Comparison of ENCODE assay signal across 20 cellular contexts in genomic region chr17:31627960-31628359, GRCh38.
DNase-seq lines count a peak whose midpoint lies in the region; ATAC-seq, FAIRE-seq and TF ChIP-seq lines count a peak whose summit lies in the region.
"Had no signal": no experiment of that assay in that cellular context is flagged by ENCODE, and none has a peak within 500 bp of the region (broad histone marks: within the 10 kb centered on the region; RNA-seq: fewer than 3 reads in every experiment).

No MANE protein-coding gene starts in this region.

- ATAC-seq in PC-3 = peak; percentile 71
- no peak for ATAC-seq in omental fat pad (ENCODE audit: low FRiP score)
- ATAC-seq in GM21619 (IDR thresholded peaks at IDR 0.05; ENCODE audit: unreplicated experiment) = no peak
- ATAC-seq: activated CD4-positive, alpha-beta T cell treated with anti-CD3 and anti-CD28 coated beads for 36 hours had no signal

- H2AFZ ChIP-seq in PC-3 (ENCODE audit: low read length) = no peak overlapping the region
- H2AFZ ChIP-seq in endothelial cell of umbilical vein (ENCODE audit: low read depth, low read length) = peak overlapping the region; percentile 21

- intact Hi-C loops in PC-3 (cut with micrococcal nuclease) = no loop called here
- intact Hi-C loops in endothelial cell of umbilical vein (cut with micrococcal nuclease) = no loop called here

- H3K36me3 ChIP-seq in PC-3 (ENCODE audit: low read depth, low read length) (no peaks in the 10 kb centered on the region), endothelial cell of umbilical vein (ENCODE audit: control insufficient read depth in 2 of 2, extremely low read depth in 1 of 2, insufficient read depth in 2 of 2, low read length in 2 of 2) (no peaks in the 10 kb centered on the region)
- H3K36me3 ChIP-seq: Peyer's patch, transverse colon had no signal

- H3K27me3 Mint-ChIP-seq in osteocyte (ENCODE audit: unreplicated experiment) = no peaks in the 10 kb centered on the region
- peaks cover 9% of the 10 kb centered on the region for H3K27me3 Mint-ChIP-seq in mesothelial cell of epicardium (ENCODE audit: low read depth)

- H3K4me2 ChIP-seq in PC-3 (ENCODE audit: low read length) (no peak overlapping the region), endothelial cell of umbilical vein (ENCODE audit: insufficient read depth, low read length) (peak overlapping the region; percentile 42)

- dilution Hi-C loops in endothelial cell of umbilical vein (cut with MboI; ENCODE audit: extremely low pct_ligation_motif_present, low sequenced_read_pairs) = loop anchor here (25.0 kb wide), 1 partner anchor 184 kb away; no protein-coding TSS in a partner anchor

- no peaks in the 10 kb centered on the region for H3K9me1 ChIP-seq in endothelial cell of umbilical vein (replicated peaks; ENCODE audit: control insufficient read depth, extremely low read depth, insufficient read depth, low read length)

- H3K9me2 ChIP-seq in PC-3 (replicated peaks; ENCODE audit: low read length) = no peaks in the 10 kb centered on the region

- TF ChIP-seq POLR2A in endothelial cell of umbilical vein (IDR thresholded peaks at IDR 0.05; ENCODE audit: low read depth, low read length) = no peak

- H3K27ac Mint-ChIP-seq in osteocyte (ENCODE audit: unreplicated experiment) (peak overlapping the region; percentile 58), mesothelial cell of epicardium (no peak overlapping the region)
- H3K27ac Mint-ChIP-seq: activated CD4-positive, alpha-beta T cell treated with anti-CD3 and anti-CD28 coated beads for 36 hours; CD4-positive, CD25-positive, alpha-beta regulatory T cell; dendritic cell treated with granulocyte-macrophage colony-stimulating factor and Interleukin-4, amounts not matched to agents 40 ng/mL and 50 ng/mL, for 4 days had no signal

- H3K36me3 Mint-ChIP-seq in osteocyte (ENCODE audit: unreplicated experiment) = peaks cover 7% of the 10 kb centered on the region
- peaks cover 3% of the 10 kb centered on the region for H3K36me3 Mint-ChIP-seq in mesothelial cell of epicardium
- H3K36me3 Mint-ChIP-seq: CD4-positive, CD25-positive, alpha-beta regulatory T cell had no signal

- H3K9me3 Mint-ChIP-seq in osteocyte (ENCODE audit: unreplicated experiment) (peaks cover 23% of the 10 kb centered on the region), mesothelial cell of epicardium (peaks cover 36% of the 10 kb centered on the region)

- H3K27me3 ChIP-seq in PC-3 (ENCODE audit: low read length) (no peaks in the 10 kb centered on the region), endothelial cell of umbilical vein (ENCODE audit: control insufficient read depth in 2 of 2, insufficient read depth in 2 of 2, low read length in 2 of 2) (no peaks in the 10 kb centered on the region)
- H3K27me3 ChIP-seq: Peyer's patch, transverse colon had no signal

- no peaks in the 10 kb centered on the region for H3F3A ChIP-seq in PC-3 (ENCODE audit: low read length, unreplicated experiment)

- H3K9me3 ChIP-seq in PC-3 (ENCODE audit: low read length) (0 out of 2 replicates have a peak, but pooled peaks cover 3% of the 10 kb centered on the region), endothelial cell of umbilical vein (replicated peaks; ENCODE audit: control insufficient read depth, insufficient read depth, low read length) (no peaks in the 10 kb centered on the region)

- no peak for TF ChIP-seq CTCF in PC-3 (conservative IDR thresholded peaks at IDR 0.05; ENCODE audit: low read depth, low read length)
- no peak for TF ChIP-seq CTCF in endothelial cell of umbilical vein (IDR thresholded peaks at IDR 0.05; ENCODE audit: extremely low read depth in 1 of 2, insufficient read depth in 1 of 2, low read depth in 1 of 2, low read length in 2 of 2)
- TF ChIP-seq CTCF in osteocyte (IDR thresholded peaks at IDR 0.05) = no peak
- no peak for TF ChIP-seq CTCF in mesothelial cell of epicardium (IDR thresholded peaks at IDR 0.05; ENCODE audit: unreplicated experiment)
- no peak for TF ChIP-seq CTCF in omental fat pad (IDR thresholded peaks at IDR 0.05)
- TF ChIP-seq CTCF in GM10248 (IDR thresholded peaks at IDR 0.05; ENCODE audit: control extremely low read depth, extremely low read depth, low read depth, missing control alignments) = no peak

- H3K4me1 Mint-ChIP-seq in osteocyte (ENCODE audit: unreplicated experiment) (peaks cover 20% of the 10 kb centered on the region), mesothelial cell of epicardium (no peaks in the 10 kb centered on the region)
- H3K4me1 Mint-ChIP-seq: activated CD4-positive, alpha-beta T cell treated with anti-CD3 and anti-CD28 coated beads for 36 hours; CD4-positive, CD25-positive, alpha-beta regulatory T cell had no signal

- CTCF ChIA-PET in PC-3 (lab: Charles Lee) = no interaction called here
- CTCF ChIA-PET in endothelial cell of umbilical vein (lab: Charles Lee) = no interaction called here
- CTCF ChIA-PET in GM10248 (lab: Yijun Ruan, JAX) = no interaction called here

- BruUV-seq in PC-3 (replicated peaks; lab: Mats Ljungman, UMichigan) (no TSS peak), endothelial cell of umbilical vein (replicated peaks; lab: Mats Ljungman, UMichigan) (no TSS peak)

- no peak for FAIRE-seq in endothelial cell of umbilical vein (lab: Jason Lieb, UNC)

- H4K20me1 ChIP-seq in PC-3 (ENCODE audit: low read length) = no peaks in the 10 kb centered on the region
- H4K20me1 ChIP-seq in endothelial cell of umbilical vein (replicated peaks; ENCODE audit: control insufficient read depth, extremely low read depth, insufficient read depth, low read length) = no peaks in the 10 kb centered on the region

- H3K9ac ChIP-seq in PC-3 (ENCODE audit: low read length) = no peak overlapping the region
- H3K9ac ChIP-seq in endothelial cell of umbilical vein (replicated peaks; ENCODE audit: extremely low read depth, insufficient read depth, low read length) = no peak overlapping the region

- peak; percentile 95 for DNase-seq in ELR (ENCODE audit: low read depth)
- peak; percentile 70 for DNase-seq in PC-3
- DNase-seq in endothelial cell of umbilical vein (ENCODE audit: low read depth, low spot score) = peak; percentile 9
- peak; percentile 10 for DNase-seq in osteocyte (ENCODE audit: extremely low spot score, unreplicated experiment)
- DNase-seq in mesothelial cell of epicardium (ENCODE audit: low spot score in 2 of 2, unreplicated experiment in 2 of 2) = no peak
- no peak for DNase-seq in omental fat pad (ENCODE audit: low spot score)
- no peak for DNase-seq in GM10248 (ENCODE audit: extremely low spot score)
- DNase-seq: activated CD4-positive, alpha-beta T cell treated with anti-CD3 and anti-CD28 coated beads for 36 hours; activated CD8-positive, alpha-beta memory T cell treated with anti-CD3 and anti-CD28 coated beads, Interleukin-2, amount 50 U/mL, for 4 hours; activated gamma-delta T cell; CD4-positive, CD25-positive, alpha-beta regulatory T cell; Karpas-422; NCI-H1105 treated with DMSO at 0.1 percent for 48 hours; NCI-H82; Peyer's patch; stimulated activated CD4-positive, alpha-beta T cell treated with anti-CD3 and anti-CD28 coated beads, Interleukin-15, amount 100 ng/mL, for 24 hours; stimulated activated naive CD4-positive, alpha-beta T cell treated with Interleukin-2 at 50 U/mL for 16 hours; transverse colon had no signal

- H3K4me1 ChIP-seq in PC-3 (ENCODE audit: insufficient read depth, low read length) (peaks cover 5% of the 10 kb centered on the region; the same call in 1 of the 2 replicates), endothelial cell of umbilical vein (ENCODE audit: control insufficient read depth, extremely low read depth, insufficient read depth, low read length) (peaks cover 6% of the 10 kb centered on the region)
- H3K4me1 ChIP-seq: Peyer's patch, transverse colon had no signal

- H3K4me3 Mint-ChIP-seq in osteocyte (ENCODE audit: unreplicated experiment) (no peak overlapping the region), mesothelial cell of epicardium (no peak overlapping the region)
- H3K4me3 Mint-ChIP-seq: activated CD4-positive, alpha-beta T cell treated with anti-CD3 and anti-CD28 coated beads for 36 hours; CD4-positive, CD25-positive, alpha-beta regulatory T cell; dendritic cell treated with granulocyte-macrophage colony-stimulating factor and Interleukin-4, amounts not matched to agents 40 ng/mL and 50 ng/mL, for 4 days had no signal

- H3K4me3 ChIP-seq in PC-3 (ENCODE audit: low read length) (no peak overlapping the region), endothelial cell of umbilical vein (replicated peaks in 1 of 3; ENCODE audit: insufficient read depth in 1 of 3, low read depth in 1 of 3, low read length in 3 of 3) (no peak overlapping the region)
- H3K4me3 ChIP-seq: Peyer's patch, transverse colon had no signal

- H3K27ac ChIP-seq in PC-3 (ENCODE audit: low read length) = peak overlapping the region; percentile 38; the same call in 1 of the 2 replicates
- no peak overlapping the region for H3K27ac ChIP-seq in endothelial cell of umbilical vein (ENCODE audit: insufficient read depth, low read depth, low read length)
- H3K27ac ChIP-seq: Peyer's patch, transverse colon had no signal

- no peaks in the 10 kb centered on the region for H3K79me2 ChIP-seq in PC-3 (ENCODE audit: low read length)
- H3K79me2 ChIP-seq in endothelial cell of umbilical vein (ENCODE audit: control insufficient read depth, insufficient read depth, low read length) = no peaks in the 10 kb centered on the region

- POLR2A ChIA-PET in PC-3 (lab: Charles Lee; ENCODE audit: unreplicated experiment) (interaction anchor here (0.6 kb wide), 1 partner anchor 90 kb away, joined by 7 read pairs; no protein-coding TSS in a partner anchor), endothelial cell of umbilical vein (lab: Charles Lee) (no interaction called here), GM10248 (lab: Yijun Ruan, JAX) (no interaction called here)

TF ChIP-seq in endothelial cell of umbilical vein, 7 proteins besides CTCF, POLR2A, EP300 and RAD21:
- TF ChIP-seq POLR2AphosphoS5 (IDR thresholded peaks at IDR 0.05; ENCODE audit: insufficient read depth, low read depth, low read length) (no peak), GATA2 (IDR thresholded peaks at IDR 0.05; ENCODE audit: insufficient read depth, insufficient read length, low read depth, low read length) (peak; percentile 76), JUN (IDR thresholded peaks at IDR 0.05; ENCODE audit: borderline replicate concordance, insufficient read depth, insufficient read length, low read depth) (no peak), FOS (IDR thresholded peaks at IDR 0.05; ENCODE audit: borderline replicate concordance, insufficient read depth, low read length) (peak; percentile 41), MYC (IDR thresholded peaks at IDR 0.05; ENCODE audit: low read depth, low read length) (no peak), EZH2 (IDR thresholded peaks at IDR 0.05; ENCODE audit: borderline replicate concordance, low read depth, low read length, severe bottlenecking) (no peak)
- TF ChIP-seq, protein P1, sequence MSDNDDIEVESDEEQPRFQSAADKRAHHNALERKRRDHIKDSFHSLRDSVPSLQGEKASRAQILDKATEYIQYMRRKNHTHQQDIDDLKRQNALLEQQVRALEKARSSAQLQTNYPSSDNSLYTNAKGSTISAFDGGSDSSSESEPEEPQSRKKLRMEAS (IDR thresholded peaks at IDR 0.05; ENCODE audit: insufficient read depth, insufficient read length) = no peak

Comparison
In these comparisons a context has a peak if more than half of its experiments do, and no peak if none do; other contexts are left out.
1. DNase-seq: peak in ELR (single experiment), PC-3 (single experiment), endothelial cell of umbilical vein (single experiment) and osteocyte (single experiment); none in mesothelial cell of epicardium (0 of 2), omental fat pad (single experiment) and GM10248 (single experiment).